In the genomic region with DNA sequence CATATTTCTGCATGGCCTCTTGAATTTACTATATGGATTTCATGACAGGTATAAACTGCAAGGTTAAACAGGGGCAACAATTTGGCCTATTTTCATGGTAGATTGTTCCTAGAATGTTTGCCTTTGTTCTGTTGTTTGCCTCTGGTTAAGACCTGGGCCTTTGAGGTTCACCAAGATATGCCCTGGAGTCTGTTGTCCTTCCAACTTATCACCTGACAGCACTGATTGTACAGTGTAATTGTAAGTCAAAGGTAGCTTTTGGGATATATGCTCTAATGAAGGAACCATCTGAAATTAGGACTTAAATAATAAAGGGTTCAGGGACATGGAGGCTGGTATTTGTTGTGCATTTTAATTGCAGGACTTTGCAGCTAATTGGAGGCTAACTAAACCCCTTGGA, we compare ENCODE assay signal across 24 cellular contexts.
"Had no signal": no experiment of that assay in that cellular context is flagged by ENCODE, and none has a peak within 500 bp of the region (broad histone marks: within the 10 kb centered on the region; RNA-seq: fewer than 3 reads in every experiment).

No MANE protein-coding gene starts in this region.

- H3K27ac ChIP-seq: coronary artery, hepatocyte, left ventricle myocardium inferior, neural progenitor cell, ovary, right lobe of liver, testis, transverse colon had no signal

- H3K36me3 ChIP-seq: left ventricle myocardium inferior, neural progenitor cell, ovary, right lobe of liver, transverse colon had no signal

- H3K9me3 ChIP-seq: left ventricle myocardium inferior, ovary, right lobe of liver, testis, transverse colon had no signal

- ATAC-seq: left cardiac atrium; natural killer cell treated with Interleukin-12 subunit alpha and Interleukin-12 subunit beta and Interleukin-15 and Interleukin-18, amount 100 ng/mL, for 72 hours; right lobe of liver; stimulated activated naive B cell treated with anti-CD40 and anti-IgM and Interleukin-4, amounts not matched to agents 10 μg/mL and 1 μg/mL and 100 μg/mL, for 72 hours; stimulated activated naive CD8-positive, alpha-beta T cell treated with anti-CD3 and anti-CD28 coated beads, Interleukin-15, amount 100 ng/mL, for 72 hours had no signal

- DNase-seq: effector CD4-positive, alpha-beta T cell; endodermal cell; erythroblast; foreskin melanocyte; head of caudate nucleus; kidney; left cardiac atrium; left ventricle myocardium inferior; mesenchymal stem cell; midbrain; nucleus accumbens; ovary; right lobe of liver; stimulated activated CD4-positive, alpha-beta T cell treated with anti-CD3 and anti-CD28 coated beads, Interleukin-4, amount 100 ng/mL, for 24 hours; stimulated activated naive B cell treated with anti-CD40 and anti-IgM and Interleukin-4, amounts not matched to agents 10 μg/mL and 1 μg/mL and 100 μg/mL, for 72 hours; stimulated activated naive CD8-positive, alpha-beta T cell treated with anti-CD3 and anti-CD28 coated beads, Interleukin-15, amount 100 ng/mL, for 72 hours; testis; transverse colon had no signal

- H3K27ac Mint-ChIP-seq: endodermal cell; natural killer cell treated with Interleukin-12 subunit alpha and Interleukin-12 subunit beta and Interleukin-15 and Interleukin-18, amount 100 ng/mL, for 72 hours; neural progenitor cell; progenitor cell of endocrine pancreas; stimulated activated naive B cell treated with anti-CD40 and anti-IgM and Interleukin-4, amounts not matched to agents 10 μg/mL and 1 μg/mL and 100 μg/mL, for 72 hours; stimulated activated naive CD8-positive, alpha-beta T cell treated with anti-CD3 and anti-CD28 coated beads, Interleukin-15, amount 100 ng/mL, for 72 hours had no signal

- H3K27me3 Mint-ChIP-seq: natural killer cell treated with Interleukin-12 subunit alpha and Interleukin-12 subunit beta and Interleukin-15 and Interleukin-18, amount 100 ng/mL, for 72 hours; progenitor cell of endocrine pancreas; stimulated activated naive B cell treated with anti-CD40 and anti-IgM and Interleukin-4, amounts not matched to agents 10 μg/mL and 1 μg/mL and 100 μg/mL, for 72 hours; stimulated activated naive CD8-positive, alpha-beta T cell treated with anti-CD3 and anti-CD28 coated beads, Interleukin-15, amount 100 ng/mL, for 72 hours had no signal

- H3K27me3 ChIP-seq: hepatocyte, neural progenitor cell, ovary, right lobe of liver, testis, transverse colon had no signal

- H3K4me3 Mint-ChIP-seq: endodermal cell; natural killer cell treated with Interleukin-12 subunit alpha and Interleukin-12 subunit beta and Interleukin-15 and Interleukin-18, amount 100 ng/mL, for 72 hours; neural progenitor cell; stimulated activated naive B cell treated with anti-CD40 and anti-IgM and Interleukin-4, amounts not matched to agents 10 μg/mL and 1 μg/mL and 100 μg/mL, for 72 hours; stimulated activated naive CD8-positive, alpha-beta T cell treated with anti-CD3 and anti-CD28 coated beads, Interleukin-15, amount 100 ng/mL, for 72 hours had no signal

- H3K4me1 Mint-ChIP-seq: endodermal cell; stimulated activated naive B cell treated with anti-CD40 and anti-IgM and Interleukin-4, amounts not matched to agents 10 μg/mL and 1 μg/mL and 100 μg/mL, for 72 hours; stimulated activated naive CD8-positive, alpha-beta T cell treated with anti-CD3 and anti-CD28 coated beads, Interleukin-15, amount 100 ng/mL, for 72 hours had no signal

- H3K4me3 ChIP-seq: coronary artery, hepatocyte, left ventricle myocardium inferior, lung, neural progenitor cell, ovary, right lobe of liver, testis, transverse colon had no signal

- H3K36me3 Mint-ChIP-seq: natural killer cell treated with Interleukin-12 subunit alpha and Interleukin-12 subunit beta and Interleukin-15 and Interleukin-18, amount 100 ng/mL, for 72 hours; neural progenitor cell; stimulated activated naive B cell treated with anti-CD40 and anti-IgM and Interleukin-4, amounts not matched to agents 10 μg/mL and 1 μg/mL and 100 μg/mL, for 72 hours had no signal

- H3K9me3 Mint-ChIP-seq: endodermal cell; neural progenitor cell; stimulated activated naive B cell treated with anti-CD40 and anti-IgM and Interleukin-4, amounts not matched to agents 10 μg/mL and 1 μg/mL and 100 μg/mL, for 72 hours had no signal

- H3K4me1 ChIP-seq: right lobe of liver, testis, transverse colon had no signal
